18 cellular contexts compared by ENCODE assay signal in the genomic region with DNA sequence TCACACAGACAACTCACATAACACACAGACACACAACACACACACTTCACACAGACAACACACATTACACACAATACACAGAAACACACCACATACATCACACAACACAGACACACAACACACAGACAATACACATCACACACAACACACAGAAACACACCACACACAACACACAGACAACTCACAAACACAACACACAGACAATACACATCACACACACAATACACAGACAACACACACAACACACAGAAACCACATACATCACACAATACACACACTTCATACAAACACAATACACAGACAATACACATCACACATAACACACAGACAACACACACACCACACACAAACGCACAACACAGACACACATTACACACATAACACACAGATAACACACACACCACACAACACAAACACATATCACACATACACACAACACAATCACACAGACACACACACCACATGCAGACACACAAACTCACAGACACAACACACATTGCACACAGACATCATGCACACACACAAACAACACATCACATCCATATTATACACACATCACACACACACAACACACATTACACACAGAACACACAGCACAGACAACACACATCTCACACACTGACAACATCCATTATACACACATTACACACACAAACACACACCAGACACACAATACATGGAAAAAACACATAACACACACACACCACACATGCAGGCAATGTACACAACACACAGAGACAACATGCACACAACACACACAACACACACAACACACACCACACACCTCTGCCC. TPM values are rescaled to one million over a fixed set of nuclear protein-coding genes. Genes with fewer than 3 reads are reported as not detected.
DNase-seq lines count a peak whose midpoint lies in the region; ATAC-seq, FAIRE-seq and TF ChIP-seq lines count a peak whose summit lies in the region.
"Had no signal": no experiment of that assay in that cellular context is flagged by ENCODE, and none has a peak within 500 bp of the region (broad histone marks: within the 10 kb centered on the region; RNA-seq: fewer than 3 reads in every experiment).

No MANE protein-coding gene starts in this region.

- no peak overlapping the region for H4K12ac ChIP-seq in trophoblast cell (ENCODE audit: low read depth, low read length)

- TF ChIP-seq EP300 in K562 (IDR thresholded peaks at IDR 0.05; ENCODE audit: low read length) (no peak), transverse colon (IDR thresholded peaks at IDR 0.05; ENCODE audit: low read depth) (no peak)

- TF ChIP-seq POLR2A in K562 (conservative IDR thresholded peaks at IDR 0.05) (no peak), transverse colon (IDR thresholded peaks at IDR 0.05) (no peak)

- H3K79me2 ChIP-seq in K562 (ENCODE audit: control insufficient read depth, insufficient read depth, low read length) = no peaks in the 10 kb centered on the region
- H3K79me2 ChIP-seq in trophoblast cell (ENCODE audit: control insufficient read depth, insufficient read depth, low read length, poor library complexity) = no peaks in the 10 kb centered on the region

- BruUV-seq in K562 (replicated peaks; lab: Mats Ljungman, UMichigan) = no TSS peak

- TF ChIP-seq CTCF in K562 (IDR thresholded peaks at IDR 0.05 in 2 of 3, conservative IDR thresholded peaks at IDR 0.05 in 1 of 3; ENCODE audit: insufficient read depth in 2 of 3, low read depth in 1 of 3, low read length in 3 of 3) = no peak
- TF ChIP-seq CTCF in transverse colon (IDR thresholded peaks at IDR 0.05) = no peak

- peak overlapping the region; percentile 64 for H3K23ac ChIP-seq in trophoblast cell (ENCODE audit: low read length)

- no peak overlapping the region for H3K4me2 ChIP-seq in K562 (ENCODE audit: insufficient read depth, low read length)
- no peak overlapping the region for H3K4me2 ChIP-seq in trophoblast cell (ENCODE audit: low read length)

- DNase-seq in NCI-H2171 treated with DMSO at 0.1 percent for 48 hours (lab: John Stamatoyannopoulos, UW) (peak; percentile 28), NCI-H2171 (lab: John Stamatoyannopoulos, UW) (no peak), K562 (ENCODE audit: extremely low read depth in 1 of 4, low spot score in 3 of 4) (no peak), trophoblast cell (no peak), left colon (no peak), transverse colon (no peak)
- DNase-seq: 8988T, H7, KG1, NCI-H1930, NCI-H226, NCI-H82 had no signal

- H2BK120ac ChIP-seq in trophoblast cell (ENCODE audit: insufficient read depth, low read length, poor library complexity) = no peak overlapping the region

- in situ Hi-C loops in K562 (cut with MboI) = no loop called here
- in situ Hi-C loops in transverse colon (cut with MboI; ENCODE audit: low pct_ligation_motif_present in 1 of 4, low pct_unique_long_range_greater_than_20kb in 1 of 4, low sequenced_read_pairs in 3 of 4) = no loop called here

- H3K4me1 ChIP-seq in K562 (replicated peaks in 1 of 2; ENCODE audit: control insufficient read depth in 2 of 2, insufficient read depth in 2 of 2, low read length in 2 of 2) (peaks cover 5 to 61% of the 10 kb centered on the region in 2 experiments; a peak in 3 of 5 replicates), trophoblast cell (ENCODE audit: control insufficient read depth in 1 of 2, insufficient read depth in 2 of 2, low read length in 2 of 2) (no peaks in the 10 kb centered on the region), transverse colon (peaks cover 0 to 10% (median 3%) of the 10 kb centered on the region in 4 donors)

- H3K4me3 ChIP-seq in K562 = no peak overlapping the region
- H3K4me3 ChIP-seq in trophoblast cell (ENCODE audit: low read depth, low read length) = peak overlapping the region; percentile 27
- H3K4me3 ChIP-seq in transverse colon = no peak overlapping the region
- H3K4me3 ChIP-seq: Peyer's patch had no signal

- H4K91ac ChIP-seq in trophoblast cell (ENCODE audit: low read depth, low read length) = no peak overlapping the region

- no peak overlapping the region for H2AK5ac ChIP-seq in trophoblast cell (ENCODE audit: low read length)

- H3K36me3 ChIP-seq in K562 (ENCODE audit: control insufficient read depth, insufficient read depth, low read length) = no peaks in the 10 kb centered on the region; the same call in 2 of the 3 replicates
- H3K36me3 ChIP-seq in trophoblast cell (ENCODE audit: control insufficient read depth in 1 of 2, insufficient read depth in 2 of 2, low read length in 2 of 2) = no peaks in the 10 kb centered on the region
- no peaks in the 10 kb centered on the region for H3K36me3 ChIP-seq in transverse colon
- H3K36me3 ChIP-seq: Peyer's patch had no signal

- no peak overlapping the region for H2BK12ac ChIP-seq in trophoblast cell (ENCODE audit: low read length)

- no peak overlapping the region for H3K14ac ChIP-seq in trophoblast cell (ENCODE audit: low read length)

- H4K20me1 ChIP-seq in K562 (replicated peaks; ENCODE audit: control insufficient read depth, insufficient read depth, low read length) = no peaks in the 10 kb centered on the region; the same call in 1 of the 2 replicates

- POLR2A ChIA-PET in K562 (lab: Yijun Ruan, JAX) = no interaction called here

- peaks cover 12% of the 10 kb centered on the region; the same call in 1 of the 2 replicates for H3K9me3 ChIP-seq in K562 (replicated peaks; ENCODE audit: control insufficient read depth, insufficient read depth, low read depth, low read length)
- H3K9me3 ChIP-seq in trophoblast cell (ENCODE audit: insufficient read depth, low read depth, low read length) = peaks cover 9% of the 10 kb centered on the region
- H3K9me3 ChIP-seq in transverse colon = no peaks in the 10 kb centered on the region
- H3K9me3 ChIP-seq: Peyer's patch had no signal

- H3K18ac ChIP-seq in trophoblast cell (ENCODE audit: low read length) = no peak overlapping the region

- no peaks in the 10 kb centered on the region for H3K79me1 ChIP-seq in trophoblast cell (ENCODE audit: low read length)

- H3K27ac ChIP-seq in K562 (ENCODE audit: extremely low read depth, low read depth, low read length) (no peak overlapping the region), trophoblast cell (ENCODE audit: low read depth, low read length) (no peak overlapping the region), transverse colon (no peak overlapping the region)
- H3K27ac ChIP-seq: Peyer's patch had no signal

- H2BK5ac ChIP-seq in trophoblast cell (ENCODE audit: low read depth, low read length, poor library complexity) = no peak overlapping the region

- no peak overlapping the region for H3K4ac ChIP-seq in trophoblast cell (ENCODE audit: low read depth, low read length)

- no peak overlapping the region for H4K8ac ChIP-seq in trophoblast cell (ENCODE audit: low read depth, low read length)

- H3K9ac ChIP-seq in K562 (ENCODE audit: insufficient read depth in 1 of 2, low read depth in 2 of 2, low read length in 2 of 2) (no peak overlapping the region), trophoblast cell (ENCODE audit: low read length) (no peak overlapping the region)

- TF ChIP-seq RAD21 in K562 (CRISPR knock-in tag; conservative IDR thresholded peaks at IDR 0.05 in 1 of 2, IDR thresholded peaks at IDR 0.05 in 1 of 2) = no peak

- ATAC-seq in K562 (no peak), left colon (no peak)
- ATAC-seq: SK-N-SH treated with all-trans-retinoic acid at 6 μM for 48 hours had no signal

- 8% methylated on average over 1 of the region's 1 CpG for WGBS in K562 (ENCODE audit: insufficient coverage, low coverage, missing lambda C conversion rate)
- 100% methylated on average over 1 of the region's 1 CpG for WGBS in trophoblast cell (ENCODE audit: extremely low coverage, insufficient coverage, insufficient read length)
- WGBS in transverse colon (ENCODE audit: low coverage in 1 of 2), 2 donors = 80 to 92% methylated on average over 1 of the region's 1 CpG

- intact Hi-C loops in K562 (cut with micrococcal nuclease) = no loop called here
- intact Hi-C loops in left colon (cut with DNase I, micrococcal nuclease) = no loop called here
- intact Hi-C loops in transverse colon (cut with DNase I; ENCODE audit: low total_unique reads) = no loop called here

- H3K27me3 ChIP-seq in K562 (ENCODE audit: control insufficient read depth in 2 of 2, insufficient read depth in 2 of 2, low read length in 2 of 2) = peaks cover 0 to 23% of the 10 kb centered on the region in 2 experiments; a peak in 3 of 5 replicates
- no peaks in the 10 kb centered on the region for H3K27me3 ChIP-seq in trophoblast cell (ENCODE audit: insufficient read depth, low read length)
- peaks cover 25% of the 10 kb centered on the region for H3K27me3 ChIP-seq in transverse colon
- H3K27me3 ChIP-seq: Peyer's patch had no signal

- FAIRE-seq in K562 (lab: Jason Lieb, UNC) = no peak
- FAIRE-seq: D721Med, GM12891 had no signal

- CTCF ChIA-PET in K562 (lab: Yijun Ruan, JAX; ENCODE audit: low intra/inter-chr PET ratio) = no interaction called here

- no peaks in the 10 kb centered on the region for H3K9me1 ChIP-seq in K562 (ENCODE audit: control insufficient read depth, insufficient read depth, low read length)

- H2AFZ ChIP-seq in K562 (ENCODE audit: low read depth, low read length) (no peak overlapping the region), trophoblast cell (ENCODE audit: insufficient read depth, low read length, poor library complexity) (no peak overlapping the region)

RNA-seq across cellular contexts. Expression of gene CCDC187, which starts 4.6 kb away (rescaled TPM):
- 0.53 TPM in 1 of 2 replicates, not detected in the other for total RNA-seq in K562 (2011; cell fraction: chromatin; rRNA removed; ENCODE audit: low replicate concordance)
- total RNA-seq in K562 (2011; cell fraction: nucleolus; rRNA removed) = 0.13 and 0.33 TPM in 2 replicates
- total RNA-seq in K562 (2011; cell fraction: nucleoplasm; rRNA removed) = 0.15 and 0.46 TPM in 2 replicates
- total RNA-seq in K562 (2014; rRNA removed) = not detected in 2 replicates
- not detected in 2 replicates for total RNA-seq in K562 (2014; rRNA removed; fragmentation: Illumina TruSeq; extraction: Trizol)
- total RNA-seq in K562 (2015; rRNA removed; fragmentation: Illumina TruSeq; extraction: Trizol) = not detected in 2 replicates
- total RNA-seq in K562 (2021) = 0.02 TPM in 1 of 2 replicates, not detected in the other
- not detected in 2 replicates for polyA plus RNA-seq in K562 (2011; rRNA removed)
- 0.07 TPM in 1 of 2 replicates, not detected in the other for polyA plus RNA-seq in K562 (2011; cell fraction: cytosol; rRNA removed)
- 0.01 and 0.40 TPM in 2 replicates for polyA plus RNA-seq in K562 (2011; cell fraction: nucleus; rRNA removed)
- 0.04 TPM in 1 of 2 replicates, not detected in the other for polyA plus RNA-seq in K562 (2012)
- not detected in 2 replicates for polyA plus RNA-seq in K562 (2014; fragmentation: Illumina TruSeq; extraction: Trizol)
- not detected for polyA plus RNA-seq in K562 (2014; fragmentation: Nextera tagmentation; extraction: Ambion mirVana)
- not detected in 2 replicates for polyA plus RNA-seq in K562 (2014; rRNA removed)
- polyA minus RNA-seq in K562 (2011; rRNA and poly(A)+ RNA removed) = not detected in 2 replicates
- not detected in 2 replicates for polyA minus RNA-seq in K562 (2011; cell fraction: cytosol; rRNA and poly(A)+ RNA removed)
- 0.11 and 0.27 TPM in 2 replicates for polyA minus RNA-seq in K562 (2011; cell fraction: nucleus; rRNA and poly(A)+ RNA removed)
- polyA plus RNA-seq in trophoblast cell (2013) = 0.04 TPM in 2 replicates
- total RNA-seq in left colon = under 1 TPM; 0.52 to 0.67 TPM
- 1 to 10 TPM in 1 of 4 donors, under 1 TPM in 2, not detected in 1; 0.40 to 1.1 (median 0.41) TPM for total RNA-seq in transverse colon
- total RNA-seq: H7, OCI-LY7 had no signal
- polyA plus RNA-seq: CD14-positive monocyte had no signal

RNA-seq across cellular contexts. Expression of gene GPSM1, which starts 18.9 kb away (rescaled TPM):
- 13.9 and 58.1 TPM in 2 replicates for total RNA-seq in K562 (2011; cell fraction: chromatin; rRNA removed; ENCODE audit: low replicate concordance)
- total RNA-seq in K562 (2011; cell fraction: nucleolus; rRNA removed) = 30.3 and 36.2 TPM in 2 replicates
- total RNA-seq in K562 (2011; cell fraction: nucleoplasm; rRNA removed) = 16.3 and 19.9 TPM in 2 replicates
- total RNA-seq in K562 (2014; rRNA removed) (12.7 and 16.0 TPM in 2 replicates), K562 (2014; rRNA removed; fragmentation: Illumina TruSeq; extraction: Trizol) (0.54 and 0.76 TPM in 2 replicates), K562 (2015; rRNA removed; fragmentation: Illumina TruSeq; extraction: Trizol) (3.1 and 4.1 TPM in 2 replicates), K562 (2021) (12.4 and 14.2 TPM in 2 replicates), left colon (1 to 10 TPM; 2.0 to 3.1 TPM), transverse colon (1 to 10 TPM; 2.3 to 8.6 (median 7.0) TPM)
- polyA plus RNA-seq in K562 (2011; rRNA removed) (5.4 and 6.7 TPM in 2 replicates), K562 (2014; fragmentation: Illumina TruSeq; extraction: Trizol) (1.9 and 5.2 TPM in 2 replicates), K562 (2014; fragmentation: Nextera tagmentation; extraction: Ambion mirVana) (under 1 TPM; 0.04 to 0.10 TPM), K562 (2014; rRNA removed) (9.2 and 10.1 TPM in 2 replicates)
- polyA plus RNA-seq in K562 (2011; cell fraction: cytosol; rRNA removed) = 5.4 and 23.3 TPM in 2 replicates
- 21.3 and 47.7 TPM in 2 replicates for polyA plus RNA-seq in K562 (2011; cell fraction: nucleus; rRNA removed)
- polyA plus RNA-seq in K562 (2012) = 5.3 and 13.8 TPM in 2 replicates
- 1.4 and 3.0 TPM in 2 replicates for polyA minus RNA-seq in K562 (2011; rRNA and poly(A)+ RNA removed)
- polyA minus RNA-seq in K562 (2011; cell fraction: cytosol; rRNA and poly(A)+ RNA removed) = 7.8 and 9.2 TPM in 2 replicates
- 12.7 and 13.3 TPM in 2 replicates for polyA minus RNA-seq in K562 (2011; cell fraction: nucleus; rRNA and poly(A)+ RNA removed)
- polyA plus RNA-seq in trophoblast cell (2013) = 17.8 and 18.5 TPM in 2 replicates
- total RNA-seq: OCI-LY7 had no signal

RNA-seq across cellular contexts. Expression of gene DNLZ, which starts 55.1 kb away (rescaled TPM):
- 3.5 and 12.0 TPM in 2 replicates for total RNA-seq in K562 (2011; cell fraction: chromatin; rRNA removed; ENCODE audit: low replicate concordance)
- total RNA-seq in K562 (2011; cell fraction: nucleolus; rRNA removed) = 9.3 and 11.7 TPM in 2 replicates
- 3.4 and 4.8 TPM in 2 replicates for total RNA-seq in K562 (2011; cell fraction: nucleoplasm; rRNA removed)
- total RNA-seq in K562 (2014; rRNA removed) = 44.6 and 56.7 TPM in 2 replicates
- 2.2 and 3.4 TPM in 2 replicates for total RNA-seq in K562 (2014; rRNA removed; fragmentation: Illumina TruSeq; extraction: Trizol)
- 10.0 and 10.8 TPM in 2 replicates for total RNA-seq in K562 (2015; rRNA removed; fragmentation: Illumina TruSeq; extraction: Trizol)
- total RNA-seq in K562 (2021) = 25.6 and 25.8 TPM in 2 replicates
- polyA plus RNA-seq in K562 (2011; rRNA removed) = 3.1 and 3.2 TPM in 2 replicates
- polyA plus RNA-seq in K562 (2011; cell fraction: cytosol; rRNA removed) = 7.6 and 27.3 TPM in 2 replicates
- 4.2 and 7.4 TPM in 2 replicates for polyA plus RNA-seq in K562 (2011; cell fraction: nucleus; rRNA removed)
- 8.5 and 15.9 TPM in 2 replicates for polyA plus RNA-seq in K562 (2012)
- polyA plus RNA-seq in K562 (2014; fragmentation: Illumina TruSeq; extraction: Trizol) = 2.2 and 4.2 TPM in 2 replicates
- under 1 TPM; 0.17 to 0.36 TPM for polyA plus RNA-seq in K562 (2014; fragmentation: Nextera tagmentation; extraction: Ambion mirVana)
- polyA plus RNA-seq in K562 (2014; rRNA removed) = 22.1 and 29.8 TPM in 2 replicates
- polyA minus RNA-seq in K562 (2011; rRNA and poly(A)+ RNA removed) = 0.28 TPM in 1 of 2 replicates, not detected in the other
- 2.6 and 3.4 TPM in 2 replicates for polyA minus RNA-seq in K562 (2011; cell fraction: cytosol; rRNA and poly(A)+ RNA removed)
- polyA minus RNA-seq in K562 (2011; cell fraction: nucleus; rRNA and poly(A)+ RNA removed) = 2.9 and 3.6 TPM in 2 replicates
- 8.7 and 10.1 TPM in 2 replicates for polyA plus RNA-seq in trophoblast cell (2013)
- 10 to 100 TPM in 1 of 2 donors, 1 to 10 TPM in 1; 10.0 to 10.6 TPM for total RNA-seq in left colon
- 10 to 100 TPM in 2 of 4 donors, 1 to 10 TPM in 2; 6.7 to 17.3 (median 10.4) TPM for total RNA-seq in transverse colon
